Comparison of ENCODE assay signal across 8 cellular contexts in the genomic region with DNA sequence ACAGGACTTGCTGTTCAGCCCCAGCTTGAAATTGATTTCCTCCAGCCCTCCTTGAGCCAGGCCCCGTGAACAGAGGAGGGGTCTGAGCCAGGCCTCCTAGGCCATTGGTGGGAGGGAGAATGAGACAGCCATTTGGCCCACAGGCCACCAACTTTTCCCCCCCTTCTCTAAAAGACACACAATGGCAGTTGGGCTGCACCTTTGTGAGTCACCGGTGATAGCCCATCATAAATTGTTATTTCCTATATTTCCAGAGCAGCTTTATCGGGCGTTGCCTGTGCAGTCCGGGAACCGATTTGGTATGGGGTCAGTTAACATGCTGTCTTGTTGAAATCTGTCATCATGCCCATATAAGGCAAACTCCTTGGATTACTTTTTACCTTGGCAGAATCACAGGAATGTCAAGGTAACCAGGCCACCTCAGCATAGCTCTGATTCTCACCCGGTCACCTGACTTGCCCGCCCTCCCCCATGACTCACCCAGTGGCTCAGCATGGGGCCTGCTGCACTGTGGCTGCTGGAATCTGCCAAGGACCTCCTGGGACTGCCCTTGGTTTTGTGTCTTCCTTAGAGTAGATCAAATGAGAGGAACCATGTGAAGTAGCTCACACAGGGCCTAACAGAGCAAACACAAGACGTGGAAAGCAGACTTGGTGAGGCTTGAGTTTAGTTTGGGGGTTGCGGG. TPM values are rescaled to one million over a fixed set of nuclear protein-coding genes. Genes with fewer than 3 reads are reported as not detected.
A peak's percentile ranks its signal among the peaks of the same experiment; 100 is the strongest.
DNase-seq lines count a peak whose midpoint lies in the region; ATAC-seq, FAIRE-seq and TF ChIP-seq lines count a peak whose summit lies in the region.

No MANE protein-coding gene starts in this region.

- CTCF ChIA-PET in activated B cell treated with CpG ODN at 0.5 μM for 24 hours (lab: Charles Lee), result interaction anchor here (1.4 kb wide), 1 partner anchor 281 kb away, joined by 4 read pairs; a partner anchor contains a TSS
- CTCF ChIA-PET in HepG2 (lab: Yijun Ruan, JAX; ENCODE audit: low intra/inter-chr PET ratio, low total read pairs), result no interaction called here

- peaks cover 98% of the 10 kb centered on the region for H3K79me2 ChIP-seq in HepG2 (ENCODE audit: insufficient read depth, low read length)

- peak overlapping the region; percentile 25 for H3K4me2 ChIP-seq in HepG2 (ENCODE audit: low read depth, low read length)

- H3K4me1 ChIP-seq in colonic mucosa (peaks cover 33% of the 10 kb centered on the region), HepG2 (ENCODE audit: insufficient read depth, low read length) (peaks cover 99% of the 10 kb centered on the region)

- H3K4me3 Mint-ChIP-seq in activated B cell treated with CpG ODN at 0.5 μM for 24 hours, result peak overlapping the region; percentile 46

- peaks cover 12% of the 10 kb centered on the region for H3K36me3 Mint-ChIP-seq in activated B cell treated with CpG ODN at 0.5 μM for 24 hours (ENCODE audit: low read depth)

- H3K9ac ChIP-seq in colonic mucosa (ENCODE audit: low read depth in 2 of 2, low read length in 2 of 2) (peak overlapping the region; percentile 77 to 86), HepG2 (ENCODE audit: insufficient read depth, low read depth, low read length) (peak overlapping the region; percentile 63)

- peaks cover 18% of the 10 kb centered on the region for H4K20me1 ChIP-seq in HepG2 (ENCODE audit: insufficient read depth, low read length)

- H2AFZ ChIP-seq in HepG2 (ENCODE audit: low read length), result no peak overlapping the region

- H3K9me3 Mint-ChIP-seq in activated B cell treated with CpG ODN at 0.5 μM for 24 hours, result no peaks in the 10 kb centered on the region

- no peak for TF ChIP-seq RAD21 in HepG2 (CRISPR knock-in tag; IDR thresholded peaks at IDR 0.05)

- POLR2A ChIA-PET in activated B cell treated with CpG ODN at 0.5 μM for 24 hours (lab: Charles Lee) (interaction anchor here (0.6 to 1.0 kb wide), 4 partner anchors 9 to 174 kb away, joined by 3 to 4 read pairs (median 3); a partner anchor contains a TSS), HepG2 (lab: Yijun Ruan, JAX) (interaction anchor here (0.8 to 3.4 kb wide), 15 partner anchors 13 to 247 kb away, joined by 3 to 37 read pairs (median 5); a partner anchor contains a TSS)

- peak overlapping the region; percentile 68 for H3K27ac Mint-ChIP-seq in activated B cell treated with CpG ODN at 0.5 μM for 24 hours

- peak; percentile 96 for DNase-seq in DMS53 (lab: John Stamatoyannopoulos, UW)
- peak; percentile 98 for DNase-seq in MG63
- peak; percentile 34 for DNase-seq in activated B cell treated with CpG ODN at 0.5 μM for 24 hours
- peak; percentile 92 for DNase-seq in colonic mucosa
- DNase-seq in HepG2 (ENCODE audit: low spot score), result peak; percentile 96
- peak; percentile 47 to 48 for DNase-seq in stimulated activated CD8-positive, alpha-beta memory T cell treated with anti-CD3 and anti-CD28 coated beads, Interleukin-15, amount 100 ng/mL, for 4 hours (ENCODE audit: low read depth in 2 of 2)
- DNase-seq in medulla oblongata (ENCODE audit: extremely low spot score), result no peak

- WGBS in HepG2 (ENCODE audit: low lambda C conversion rate), result 22% methylated on average over 10 of the region's 10 CpGs

- peak in 1 of 2 experiments; percentile 35; a peak in 1 of 4 replicates for TF ChIP-seq POLR2A in HepG2 (IDR thresholded peaks at IDR 0.05; ENCODE audit: insufficient read depth in 1 of 2, low read depth in 2 of 2, low read length in 2 of 2)

- intact Hi-C loops in activated B cell treated with CpG ODN at 0.5 μM for 24 hours (cut with micrococcal nuclease), result loop anchor here (5.0 kb wide), 1 partner anchor 36 kb away; a partner anchor contains a TSS
- intact Hi-C loops in colonic mucosa (cut with DNase I), result loop anchor here (5.0 kb wide), 1 partner anchor 36 kb away; a partner anchor contains a TSS
- intact Hi-C loops in HepG2 (cut with micrococcal nuclease; ENCODE audit: unreplicated experiment), result loop anchor here (1.0 kb wide), 1 partner anchor 12 kb away; no protein-coding TSS in a partner anchor

- FAIRE-seq in HepG2 (lab: Jason Lieb, UNC), result peak; percentile 92

- BruUV-seq in HepG2 (replicated peaks; lab: Mats Ljungman, UMichigan), result no TSS peak

- TF ChIP-seq EP300 in HepG2 (IDR thresholded peaks at IDR 0.05; ENCODE audit: low read depth in 2 of 2, low read length in 2 of 2) (peak in 1 of 2 experiments; percentile 50; a peak in 2 of 4 replicates), HepG2 (CRISPR knock-in tag; IDR thresholded peaks at IDR 0.05; ENCODE audit: borderline replicate concordance) (peak; percentile 54; the same call in 1 of the 2 replicates)

- H3K9me3 ChIP-seq in MG63 (no peaks in the 10 kb centered on the region), colonic mucosa (no peaks in the 10 kb centered on the region), HepG2 (ENCODE audit: low read length) (no peaks in the 10 kb centered on the region)

- no peaks in the 10 kb centered on the region for H3K27me3 Mint-ChIP-seq in activated B cell treated with CpG ODN at 0.5 μM for 24 hours

- ATAC-seq in activated B cell treated with CpG ODN at 0.5 μM for 24 hours (ENCODE audit: low read depth) (peak; percentile 70), HepG2 (peak; percentile 85), GM21737 (IDR thresholded peaks at IDR 0.05; ENCODE audit: unreplicated experiment) (no peak)

- H3K4me3 ChIP-seq in MG63, result 0 out of 2 replicates have a peak overlapping the region, but pooled peaks have one; percentile 5
- H3K4me3 ChIP-seq in colonic mucosa, result no peak overlapping the region
- H3K4me3 ChIP-seq in HepG2 (replicated peaks in 1 of 3; ENCODE audit: insufficient read depth in 1 of 3, low read depth in 2 of 3, low read length in 3 of 3), result peak overlapping the region in 1 of 3 experiments; percentile 27; a peak in 2 of 6 replicates

- peaks cover 82% of the 10 kb centered on the region for H3K4me1 Mint-ChIP-seq in activated B cell treated with CpG ODN at 0.5 μM for 24 hours

- TF ChIP-seq CTCF in activated B cell treated with CpG ODN at 0.5 μM for 24 hours (IDR thresholded peaks at IDR 0.05) (no peak), colonic mucosa (IDR thresholded peaks at IDR 0.05) (no peak), HepG2 (CRISPR knock-in tag; IDR thresholded peaks at IDR 0.05) (no peak)

- in situ Hi-C loops in HepG2 (cut with HindIII; ENCODE audit: extremely low pct_ligation_motif_present, low pct_unique_long_range_greater_than_20kb), result no loop called here

- H3K27ac ChIP-seq in colonic mucosa, result peak overlapping the region; percentile 89
- peak overlapping the region; percentile 85 for H3K27ac ChIP-seq in HepG2 (ENCODE audit: extremely low read length, insufficient read depth, low read length)

- H3K36me3 ChIP-seq in MG63 (peaks cover 71% of the 10 kb centered on the region), colonic mucosa (no peaks in the 10 kb centered on the region), HepG2 (replicated peaks in 1 of 2; ENCODE audit: control insufficient read depth in 1 of 2, insufficient read depth in 2 of 2, low read length in 2 of 2) (peaks cover 6 to 14% of the 10 kb centered on the region in 2 experiments)

- H3K27me3 ChIP-seq in MG63, result no peaks in the 10 kb centered on the region
- H3K27me3 ChIP-seq in colonic mucosa, result no peaks in the 10 kb centered on the region
- no peaks in the 10 kb centered on the region for H3K27me3 ChIP-seq in HepG2 (ENCODE audit: control insufficient read depth in 1 of 2, insufficient read depth in 2 of 2, low read length in 2 of 2)

RNA-seq across cellular contexts. Expression of a gene that starts 36.1 kb away (rescaled TPM):
- total RNA-seq in MG63 (2014; rRNA removed; shearing (Covaris generic); ENCODE audit: low replicate concordance), result 476 and 621 TPM in 2 replicates
- total RNA-seq in activated B cell treated with CpG ODN at 0.5 μM for 24 hours, result 197 and 198 TPM in 2 replicates
- total RNA-seq in colonic mucosa, result 1,000 to 10,000 TPM; 1,019 to 1,060 TPM
- total RNA-seq in HepG2 (2016; rRNA removed; fragmentation: Illumina TruSeq; extraction: Trizol), result 167 and 192 TPM in 2 replicates
- total RNA-seq in HepG2 (2016; cell fraction: cytosol; rRNA removed; fragmentation: Illumina TruSeq; extraction: Trizol; ENCODE audit: low read depth), result 13.8 and 15.0 TPM in 2 replicates
- total RNA-seq in HepG2 (2016; cell fraction: insoluble cytoplasmic fraction; rRNA removed; fragmentation: Illumina TruSeq; extraction: Trizol), result 122 and 176 TPM in 2 replicates
- 28.6 and 34.1 TPM in 2 replicates for total RNA-seq in HepG2 (2016; cell fraction: membrane; rRNA removed; fragmentation: Illumina TruSeq; extraction: Trizol)
- total RNA-seq in HepG2 (2016; cell fraction: nucleus; rRNA removed; fragmentation: Illumina TruSeq; extraction: Trizol), result 148 and 165 TPM in 2 replicates
- 171 and 223 TPM in 2 replicates for polyA plus RNA-seq in HepG2 (2011; rRNA removed)
- 82.2 and 91.7 TPM in 2 replicates for polyA plus RNA-seq in HepG2 (2011; cell fraction: cytosol; rRNA removed)
- 437 and 620 TPM in 2 replicates for polyA plus RNA-seq in HepG2 (2011; cell fraction: nucleus; rRNA removed)
- polyA plus RNA-seq in HepG2 (2012), result 222 and 260 TPM in 2 replicates
- polyA plus RNA-seq in HepG2 (2016; cell fraction: cytosol; fragmentation: Illumina TruSeq; extraction: Trizol; ENCODE audit: low read depth), result 5.8 and 8.5 TPM in 2 replicates
- 192 and 256 TPM in 2 replicates for polyA plus RNA-seq in HepG2 (2016; cell fraction: insoluble cytoplasmic fraction; fragmentation: Illumina TruSeq; extraction: Trizol; ENCODE audit: low read depth)
- 20.9 and 27.6 TPM in 2 replicates for polyA plus RNA-seq in HepG2 (2016; cell fraction: membrane; fragmentation: Illumina TruSeq; extraction: Trizol; ENCODE audit: low read depth)
- 435 and 441 TPM in 2 replicates for polyA plus RNA-seq in HepG2 (2016; cell fraction: nucleus; fragmentation: Illumina TruSeq; extraction: Trizol; ENCODE audit: insufficient read depth, low read depth)
- polyA minus RNA-seq in HepG2 (2011; rRNA and poly(A)+ RNA removed; ENCODE audit: low replicate concordance), result 172 and 192 TPM in 2 replicates
- polyA minus RNA-seq in HepG2 (2011; cell fraction: cytosol; rRNA and poly(A)+ RNA removed), result 86.2 and 95.5 TPM in 2 replicates
- polyA minus RNA-seq in HepG2 (2011; cell fraction: nucleus; rRNA and poly(A)+ RNA removed), result 73.1 and 75.2 TPM in 2 replicates
